In the genomic region with DNA sequence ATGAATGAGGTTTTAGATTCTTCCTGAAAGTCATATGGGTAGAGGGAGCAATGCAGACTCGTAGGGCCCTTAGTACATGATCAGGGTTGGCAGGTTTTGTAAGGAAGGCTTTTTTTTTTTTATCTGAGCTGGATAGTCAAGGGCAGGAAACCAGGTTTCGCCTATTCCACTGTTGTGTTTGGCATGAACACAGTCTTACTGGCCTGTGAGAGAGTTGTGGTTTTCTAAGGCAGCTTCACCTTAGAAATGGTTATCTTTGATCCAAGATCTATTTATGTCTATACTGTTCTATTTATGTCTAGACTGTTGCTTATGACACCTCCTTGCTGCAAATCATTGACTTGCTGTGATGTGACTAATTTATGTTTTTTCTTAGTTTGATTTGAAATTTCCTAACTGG, we compare ENCODE assay signal across 17 cellular contexts. TPM values are rescaled to one million over a fixed set of nuclear protein-coding genes. Genes with fewer than 3 reads are reported as not detected.
DNase-seq lines count a peak whose midpoint lies in the region; ATAC-seq, FAIRE-seq and TF ChIP-seq lines count a peak whose summit lies in the region.
"Had no signal": no experiment of that assay in that cellular context is flagged by ENCODE, and none has a peak within 500 bp of the region (broad histone marks: within the 10 kb centered on the region; RNA-seq: fewer than 3 reads in every experiment).

No MANE protein-coding gene starts in this region.

- intact Hi-C loops in left colon (cut with DNase I, micrococcal nuclease): no loop called here

- no peak for FAIRE-seq in D721Med (lab: Jason Lieb, UNC)
- FAIRE-seq: TTC549 had no signal

- TF ChIP-seq CTCF in epithelial cell of esophagus (IDR thresholded peaks at IDR 0.05; ENCODE audit: insufficient read depth, low read depth, low read length, missing control alignments): no peak
- TF ChIP-seq CTCF in omental fat pad (IDR thresholded peaks at IDR 0.05): no peak
- no peak for TF ChIP-seq CTCF in D721Med (IDR thresholded peaks at IDR 0.05; ENCODE audit: insufficient read depth, missing control alignments)

- DNase-seq in A172 (ENCODE audit: low spot score) (peak; percentile 27), HT-29 (ENCODE audit: low spot score) (peak; percentile 8), epithelial cell of esophagus (ENCODE audit: low read depth) (peak; percentile 41), mucosa of gallbladder (ENCODE audit: low spot score) (no peak), omental fat pad (ENCODE audit: low spot score) (no peak), D721Med (ENCODE audit: insufficient read length, low spot score) (no peak), left colon (no peak)
- DNase-seq: activated CD4-positive, alpha-beta memory T cell treated with anti-CD3 and anti-CD28 coated beads for 36 hours; CD4-positive, alpha-beta memory T cell; NCI-H1092 treated with DMSO at 0.1 percent for 48 hours; SIG-M5; sigmoid colon; stimulated activated naive B cell treated with anti-CD40 and anti-IgM and Interleukin-4, amounts not matched to agents 10 μg/mL and 1 μg/mL and 100 μg/mL, for 72 hours had no signal

- ATAC-seq in GM19468 (IDR thresholded peaks at IDR 0.05; ENCODE audit: extremely low read depth, unreplicated experiment) (peak; percentile 62), omental fat pad (ENCODE audit: low FRiP score) (no peak), left colon (no peak)
- ATAC-seq: activated T-helper 17 cell treated with anti-CD3 and anti-CD28 coated beads, Interleukin-2, amount 50 U/mL, for 72 hours; foreskin keratinocyte; stimulated activated naive B cell treated with anti-CD40 and anti-IgM and Interleukin-4, amounts not matched to agents 10 μg/mL and 1 μg/mL and 100 μg/mL, for 72 hours had no signal

- H3K4me3 ChIP-seq in epithelial cell of esophagus (ENCODE audit: low read length): no peak overlapping the region
- H3K4me3 ChIP-seq: sigmoid colon had no signal

RNA-seq across cellular contexts. Expression of gene SPATA18, which starts 49.0 kb away (rescaled TPM):
- not detected in 2 replicates for total RNA-seq in A172 (2014; rRNA removed; shearing (Covaris generic))
- total RNA-seq in HT-29 (2014; rRNA removed; shearing (Covaris generic)): 0.10 TPM in 1 of 2 replicates, not detected in the other
- total RNA-seq in mucosa of gallbladder (20.1 TPM), omental fat pad (1 to 10 TPM; 1.9 to 4.2 (median 2.3) TPM), left colon (10 to 100 TPM; 10.7 to 11.0 TPM)
- total RNA-seq: activated CD4-positive, alpha-beta memory T cell treated with anti-CD3 and anti-CD28 coated beads for 36 hours had no signal

Comparison
In these comparisons a context has a peak if more than half of its experiments do, and no peak if none do; other contexts are left out.
1. DNase-seq: peak in A172 (single experiment), HT-29 (single experiment) and epithelial cell of esophagus (single experiment); none in mucosa of gallbladder (single experiment), omental fat pad (single experiment), D721Med (single experiment) and left colon (0 of 2).